In the genomic region with DNA sequence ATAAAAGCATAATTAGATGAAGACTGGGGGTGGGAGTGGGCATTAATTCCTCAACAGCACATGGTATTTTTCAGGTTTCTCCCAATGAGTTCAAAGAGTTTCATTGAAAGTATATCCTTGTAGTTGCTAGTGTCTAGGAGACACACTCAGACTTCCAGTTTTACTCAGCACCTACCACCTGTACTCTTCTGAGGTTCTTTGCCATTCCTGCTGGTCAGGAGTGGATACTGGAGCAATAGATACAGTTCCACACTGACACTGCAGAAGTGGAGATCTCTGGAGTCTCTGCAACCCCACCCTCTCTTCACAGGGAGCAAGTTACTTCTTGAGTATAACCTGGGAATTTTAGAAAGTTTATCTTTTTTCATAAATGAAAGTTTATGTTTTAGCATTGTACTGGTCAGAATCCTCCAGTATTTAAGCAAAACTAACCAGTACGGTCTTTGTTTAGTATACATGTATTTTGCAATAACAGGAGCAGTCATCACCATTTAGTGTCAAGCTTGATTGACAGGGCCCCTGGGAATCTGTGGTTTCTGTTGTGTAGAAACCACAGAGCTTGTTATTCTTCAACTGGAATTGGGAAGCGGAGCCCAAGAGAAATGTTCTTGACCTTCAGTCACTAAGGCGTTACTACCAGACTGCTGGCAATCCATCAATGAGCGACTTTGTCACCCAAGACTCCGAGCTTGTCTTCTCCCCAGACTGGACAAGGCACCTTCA, we compare ENCODE assay signal across 13 cellular contexts.
DNase-seq lines count a peak whose midpoint lies in the region; ATAC-seq, FAIRE-seq and TF ChIP-seq lines count a peak whose summit lies in the region.
"Had no signal": no experiment of that assay in that cellular context is flagged by ENCODE, and none has a peak within 500 bp of the region (broad histone marks: within the 10 kb centered on the region; RNA-seq: fewer than 3 reads in every experiment).

No MANE protein-coding gene starts in this region.

- no peak overlapping the region for H3K27ac Mint-ChIP-seq in naive thymus-derived CD4-positive, alpha-beta T cell
- H3K27ac Mint-ChIP-seq: H9 had no signal

- TF ChIP-seq POLR2A in GM12878 (IDR thresholded peaks at IDR 0.05; ENCODE audit: low read depth, low read length): no peak

- H3K27me3 Mint-ChIP-seq in naive thymus-derived CD4-positive, alpha-beta T cell: no peaks in the 10 kb centered on the region

- no peak overlapping the region for H3K27ac ChIP-seq in GM12878 (ENCODE audit: control insufficient read depth, insufficient read depth)
- no peak overlapping the region for H3K27ac ChIP-seq in naive thymus-derived CD4-positive, alpha-beta T cell (ENCODE audit: low read depth, low read length)

- in situ Hi-C loops in GM12878 (cut with MboI): no loop called here

- intact Hi-C loops in GM12878 (cut with micrococcal nuclease; ENCODE audit: unreplicated experiment): loop anchor here (5.0 kb wide), 1 partner anchor 33 kb away; no protein-coding TSS in a partner anchor
- intact Hi-C loops in naive thymus-derived CD4-positive, alpha-beta T cell (cut with micrococcal nuclease): loop anchor here in 1 of 2 donors (2.0 kb wide), 1 partner anchor 40 kb away; no protein-coding TSS in a partner anchor

- SMC1A ChIA-PET in GM12878 (lab: Charles Lee; ENCODE audit: uncharacterized antibody, unreplicated experiment): interaction anchor here (0.7 to 7.1 kb wide), 14 partner anchors 11 to 235 kb away, joined by 3 to 71 read pairs (median 4); no protein-coding TSS in a partner anchor

- H3K36me3 ChIP-seq in GM12878 (ENCODE audit: control insufficient read depth in 2 of 2, insufficient read depth in 2 of 2, low read length in 1 of 2): peaks cover 0 to 2% of the 10 kb centered on the region in 2 experiments; a peak in 1 of 4 replicates
- no peaks in the 10 kb centered on the region for H3K36me3 ChIP-seq in naive thymus-derived CD4-positive, alpha-beta T cell (ENCODE audit: control insufficient read depth in 2 of 3, insufficient read depth in 3 of 3, low read length in 3 of 3)

- no peak for TF ChIP-seq CTCF in GM12878 (IDR thresholded peaks at IDR 0.05 in 2 of 3, conservative IDR thresholded peaks at IDR 0.05 in 1 of 3; ENCODE audit: control insufficient read depth in 2 of 3, extremely low read depth in 1 of 3, insufficient read depth in 1 of 3, low read depth in 3 of 3, low read length in 3 of 3)

- DNase-seq in Daoy (ENCODE audit: low read depth) (peak; percentile 52), MV-4-11 (lab: John Stamatoyannopoulos, UW) (peak; percentile 84), GM12878 (ENCODE audit: low read depth, low spot score) (no peak), myocyte (ENCODE audit: low read depth) (peak; percentile 90), activated gamma-delta T cell treated with Interleukin-2 at 50 U/mL for 16 hours (no peak), C1 segment of cervical spinal cord (lab: John Stamatoyannopoulos, UW) (no peak), AG20443 (ENCODE audit: low spot score) (no peak)
- DNase-seq in naive thymus-derived CD4-positive, alpha-beta T cell: no peak
- DNase-seq: H9, NCI-H2029, small intestine had no signal

- POLR2A ChIA-PET in GM12878 (lab: Charles Lee): interaction anchor here (0.8 kb wide), 1 partner anchor 8 kb away, joined by 3 read pairs; no protein-coding TSS in a partner anchor
- POLR2A ChIA-PET in naive thymus-derived CD4-positive, alpha-beta T cell (lab: Charles Lee): interaction anchor here (0.8 kb wide), 1 partner anchor 10 kb away, joined by 3 read pairs; no protein-coding TSS in a partner anchor

- H3K4me1 ChIP-seq in GM12878 (ENCODE audit: control insufficient read depth, insufficient read depth, low read length): no peaks in the 10 kb centered on the region
- H3K4me1 ChIP-seq in naive thymus-derived CD4-positive, alpha-beta T cell (ENCODE audit: control insufficient read depth in 2 of 2, insufficient read depth in 2 of 2, low read length in 2 of 2): peaks cover 2 to 9% of the 10 kb centered on the region in 2 donors

- no peaks in the 10 kb centered on the region for H3K79me2 ChIP-seq in GM12878 (ENCODE audit: control insufficient read depth, insufficient read depth, low read length)

- H3K4me3 Mint-ChIP-seq in naive thymus-derived CD4-positive, alpha-beta T cell: no peak overlapping the region
- H3K4me3 Mint-ChIP-seq: H9 had no signal

- peaks cover 13 to 54% (median 18%) of the 10 kb centered on the region in 7 donors for H3K4me1 Mint-ChIP-seq in naive thymus-derived CD4-positive, alpha-beta T cell

- RAD21 ChIA-PET in GM12878 (lab: Charles Lee; ENCODE audit: unreplicated experiment): interaction anchor here (0.8 to 1.5 kb wide), 5 partner anchors 9 to 67 kb away, joined by 3 to 10 read pairs (median 4); no protein-coding TSS in a partner anchor

- peaks cover 4% of the 10 kb centered on the region; the same call in 2 of the 3 replicates for H3K9me3 ChIP-seq in GM12878 (replicated peaks; ENCODE audit: control insufficient read depth, insufficient read depth, low read length)
- no peaks in the 10 kb centered on the region for H3K9me3 ChIP-seq in naive thymus-derived CD4-positive, alpha-beta T cell (ENCODE audit: control insufficient read depth in 2 of 3, low read length in 3 of 3)

- no peak for ATAC-seq in GM12878
- no peak for ATAC-seq in naive thymus-derived CD4-positive, alpha-beta T cell

- FAIRE-seq in GM12878 (lab: Jason Lieb, UNC): no peak
- FAIRE-seq: D721Med, small intestine had no signal

- peaks cover 0 to 42% (median 0%) of the 10 kb centered on the region in 5 donors for H3K36me3 Mint-ChIP-seq in naive thymus-derived CD4-positive, alpha-beta T cell

- H3K9me3 Mint-ChIP-seq in naive thymus-derived CD4-positive, alpha-beta T cell: peaks cover 0 to 10% (median 0%) of the 10 kb centered on the region in 11 donors

- WGBS in GM12878 (ENCODE audit: insufficient coverage, insufficient replicate concordance, low lambda C conversion rate, missing lambda C conversion rate): 97% methylated on average over 5 of the region's 5 CpGs

- no peaks in the 10 kb centered on the region for H3K27me3 ChIP-seq in GM12878 (replicated peaks in 1 of 2; ENCODE audit: control insufficient read depth in 2 of 2, insufficient read depth in 2 of 2, low read length in 1 of 2)
- H3K27me3 ChIP-seq in naive thymus-derived CD4-positive, alpha-beta T cell (ENCODE audit: control insufficient read depth in 2 of 2, insufficient read depth in 2 of 2, low read length in 2 of 2): no peaks in the 10 kb centered on the region

- no peak overlapping the region for H3K4me3 ChIP-seq in GM12878
- H3K4me3 ChIP-seq in naive thymus-derived CD4-positive, alpha-beta T cell (ENCODE audit: low read length): no peak overlapping the region
- H3K4me3 ChIP-seq: lung had no signal

- BruUV-seq in GM12878 (replicated peaks; lab: Mats Ljungman, UMichigan): no TSS peak

- no peak overlapping the region for H3K4me2 ChIP-seq in GM12878 (ENCODE audit: control insufficient read depth, insufficient read depth)

- TF ChIP-seq RAD21 in GM12878 (IDR thresholded peaks at IDR 0.05; ENCODE audit: insufficient read depth, low read depth, low read length): no peak

- no peak overlapping the region for H2AFZ ChIP-seq in GM12878 (ENCODE audit: control insufficient read depth, low read depth, low read length)

- CTCF ChIA-PET in GM12878 (lab: Yijun Ruan, JAX): interaction anchor here (1.0 to 6.9 kb wide), 4 partner anchors 13 to 142 kb away, joined by 3 to 40 read pairs (median 6); no protein-coding TSS in a partner anchor
- CTCF ChIA-PET in naive thymus-derived CD4-positive, alpha-beta T cell (lab: Charles Lee): interaction anchor here (0.5 kb wide), 1 partner anchor 216 kb away, joined by 4 read pairs; no protein-coding TSS in a partner anchor

- no peaks in the 10 kb centered on the region for H4K20me1 ChIP-seq in GM12878 (ENCODE audit: control insufficient read depth, insufficient read depth)

- no peak overlapping the region for H3K9ac ChIP-seq in GM12878 (ENCODE audit: control insufficient read depth, insufficient read depth, low read length)

- no peak for TF ChIP-seq EP300 in GM12878 (IDR thresholded peaks at IDR 0.05; ENCODE audit: borderline replicate concordance in 1 of 2, control insufficient read depth in 1 of 2, low read depth in 2 of 2, low read length in 2 of 2)

TF ChIP-seq in GM12878, 131 proteins besides CTCF, POLR2A, EP300 and RAD21 (continues in another document):
- TF ChIP-seq HDAC2 (IDR thresholded peaks at IDR 0.05) (no peak), MEF2B (IDR thresholded peaks at IDR 0.05; ENCODE audit: partially characterized antibody, poor library complexity, severe bottlenecking) (peak; percentile 84), DPF2 (IDR thresholded peaks at IDR 0.05) (peak; percentile 52; the same call in 1 of the 2 replicates), SUZ12 (IDR thresholded peaks at IDR 0.05; ENCODE audit: unreplicated experiment) (no peak), SMAD1 (IDR thresholded peaks at IDR 0.05; ENCODE audit: low read depth, partially characterized antibody) (no peak), ETV6 (conservative IDR thresholded peaks at IDR 0.05 in 1 of 2, IDR thresholded peaks at IDR 0.05 in 1 of 2; ENCODE audit: borderline replicate concordance in 1 of 2, low read depth in 1 of 2) (no peak), TARDBP (IDR thresholded peaks at IDR 0.05; ENCODE audit: borderline replicate concordance) (no peak), KDM1A (IDR thresholded peaks at IDR 0.05; ENCODE audit: borderline replicate concordance) (no peak), ZNF217 (IDR thresholded peaks at IDR 0.05) (no peak), NFYA (IDR thresholded peaks at IDR 0.05; ENCODE audit: borderline replicate concordance, low read depth, low read length) (no peak), SMC3 (IDR thresholded peaks at IDR 0.05; ENCODE audit: borderline replicate concordance, low read length) (no peak), NR2C1 (IDR thresholded peaks at IDR 0.05) (no peak), RCOR1 (conservative IDR thresholded peaks at IDR 0.05; ENCODE audit: low read depth, low read length) (no peak), YBX1 (IDR thresholded peaks at IDR 0.05) (no peak), USF2 (IDR thresholded peaks at IDR 0.05; ENCODE audit: borderline replicate concordance, low read depth, low read length) (no peak), HCFC1 (IDR thresholded peaks at IDR 0.05; ENCODE audit: low read length) (no peak), SUPT20H (IDR thresholded peaks at IDR 0.05; ENCODE audit: borderline replicate concordance, control insufficient read depth, low read depth, low read length) (no peak)

Comparison
In these comparisons a context has a peak if more than half of its experiments do, and no peak if none do; other contexts are left out.
1. DNase-seq: peak in Daoy (single experiment), MV-4-11 (single experiment) and myocyte (single experiment); none in GM12878 (single experiment), activated gamma-delta T cell treated with Interleukin-2 at 50 U/mL for 16 hours (single experiment), C1 segment of cervical spinal cord (0 of 14), AG20443 (single experiment) and naive thymus-derived CD4-positive, alpha-beta T cell (0 of 9).